Comparison of ENCODE assay signal across 18 cellular contexts in the genomic region with DNA sequence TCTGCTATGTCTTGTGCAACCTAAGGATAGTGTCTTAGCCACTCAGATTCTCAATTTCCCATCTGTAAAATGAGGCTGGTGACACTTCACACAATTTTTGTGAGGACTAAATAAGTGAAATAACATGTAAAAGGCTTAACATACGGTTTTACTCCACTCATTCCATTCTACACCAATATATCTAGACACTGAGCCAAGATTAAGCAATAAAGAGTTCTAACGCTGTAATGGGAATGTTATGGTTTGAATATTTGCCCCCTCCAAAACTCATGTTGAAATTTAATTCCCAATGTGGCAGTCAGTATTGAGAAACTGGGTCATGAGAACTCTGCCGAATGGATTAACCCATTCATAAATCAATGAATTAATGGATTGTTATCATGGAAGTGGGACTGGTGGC.
A peak's percentile ranks its signal among the peaks of the same experiment; 100 is the strongest.
DNase-seq lines count a peak whose midpoint lies in the region; TF ChIP-seq lines count a peak whose summit lies in the region.
"Had no signal": no experiment of that assay in that cellular context is flagged by ENCODE, and none has a peak within 500 bp of the region (broad histone marks: within the 10 kb centered on the region; RNA-seq: fewer than 3 reads in every experiment).

No MANE protein-coding gene starts in this region.

- H3K4me3 ChIP-seq in BJ (ENCODE audit: low read depth, low read length) (no peak overlapping the region), fibroblast of mammary gland (ENCODE audit: control insufficient read depth, low read depth, low read length) (no peak overlapping the region), dorsolateral prefrontal cortex (no peak overlapping the region), stomach (no peak overlapping the region)
- H3K4me3 ChIP-seq: A549, GM23338, SK-N-MC had no signal

- TF ChIP-seq EP300 in stomach (IDR thresholded peaks at IDR 0.05): no peak

- CTCF ChIA-PET in BJ (lab: Yijun Ruan, JAX): no interaction called here

- no peak for TF ChIP-seq CTCF in BJ (IDR thresholded peaks at IDR 0.05; ENCODE audit: insufficient read depth, low read depth, low read length)
- TF ChIP-seq CTCF in fibroblast of mammary gland (conservative IDR thresholded peaks at IDR 0.05; ENCODE audit: control insufficient read depth, insufficient read depth, low read depth, low read length): no peak
- no peak for TF ChIP-seq CTCF in dorsolateral prefrontal cortex (IDR thresholded peaks at IDR 0.05 in 54 of 56, conservative IDR thresholded peaks at IDR 0.05 in 2 of 56; ENCODE audit: low read depth in 1 of 56, partially characterized antibody in 56 of 56)
- no peak for TF ChIP-seq CTCF in stomach (IDR thresholded peaks at IDR 0.05)

- no peaks in the 10 kb centered on the region for H3K4me1 ChIP-seq in stomach
- H3K4me1 ChIP-seq: A549 had no signal

- H3K27me3 ChIP-seq in BJ (ENCODE audit: control insufficient read depth, insufficient read depth, low read length) (0 out of 2 replicates have a peak, but pooled peaks cover 1% of the 10 kb centered on the region), dorsolateral prefrontal cortex (no peaks in the 10 kb centered on the region), stomach (no peaks in the 10 kb centered on the region)

- H3K36me3 ChIP-seq in BJ (ENCODE audit: control insufficient read depth, insufficient read depth, low read length) (no peaks in the 10 kb centered on the region), stomach (no peaks in the 10 kb centered on the region)

- peak; percentile 23 for DNase-seq in BJ (ENCODE audit: low read depth)
- DNase-seq in amniotic epithelial cell (ENCODE audit: low read depth): peak; percentile 58
- peak; percentile 64 for DNase-seq in fibroblast of mammary gland (ENCODE audit: low read depth)
- peak; percentile 19 for DNase-seq in stromal cell of bone marrow (ENCODE audit: low read depth)
- DNase-seq in NCI-H1092 treated with DMSO at 0.1 percent for 48 hours (lab: John Stamatoyannopoulos, UW): no peak
- DNase-seq in dorsolateral prefrontal cortex: no peak
- no peak for DNase-seq in stomach
- DNase-seq: AML-193, DMS79, Karpas-422, MM.1S, NCI-H1105, NCI-H510A treated with DMSO at 0.1 percent for 48 hours, NCI-H774, Right ventricle myocardium superior had no signal

- intact Hi-C loops in dorsolateral prefrontal cortex (cut with DNase I) (no loop called here), stomach (cut with DNase I; ENCODE audit: low total_unique reads) (no loop called here)

- POLR2A ChIA-PET in BJ (lab: Charles Lee): no interaction called here

- WGBS in stomach, 5 donors: 73 to 86% (median 75%) methylated on average over 3 of the region's 3 CpGs

- no peaks in the 10 kb centered on the region for H3K9me3 ChIP-seq in stomach
- H3K9me3 ChIP-seq: A549 had no signal

- H3K27ac ChIP-seq in dorsolateral prefrontal cortex (no peak overlapping the region), stomach (no peak overlapping the region)
- H3K27ac ChIP-seq: A549, SK-N-MC had no signal

- no peak for TF ChIP-seq POLR2A in stomach (IDR thresholded peaks at IDR 0.05)

Comparison
In these comparisons a context has a peak if more than half of its experiments do, and no peak if none do; other contexts are left out.
1. DNase-seq: peak in BJ (single experiment), amniotic epithelial cell (single experiment), fibroblast of mammary gland (single experiment) and stromal cell of bone marrow (single experiment); none in NCI-H1092 treated with DMSO at 0.1 percent for 48 hours (single experiment), dorsolateral prefrontal cortex (0 of 10) and stomach (single experiment).